In genomic region chr7:93921607-93922446, GRCh38 we compare ENCODE assay signal across 1 cellular context.
A peak's percentile ranks its signal among the peaks of the same experiment; 100 is the strongest.
TF ChIP-seq lines count a peak whose summit lies in the region.

TSS of gene GNG11 (plus strand) at chr7:93921735. CDS start at chr7:93922138, 403 bp downstream.

TF ChIP-seq in HEK293, 187 proteins besides CTCF, POLR2A, EP300 and RAD21 (continued from another document):
- no peak for TF ChIP-seq ZNF645 (tag by site-specific recombination; IDR thresholded peaks at IDR 0.05)
- no peak for TF ChIP-seq ZNF138 (tag by site-specific recombination; IDR thresholded peaks at IDR 0.05; ENCODE audit: borderline replicate concordance)
- TF ChIP-seq KLF16 (tag by site-specific recombination; IDR thresholded peaks at IDR 0.05): peak; percentile 58; the same call in 1 of the 2 replicates
- TF ChIP-seq ZNF157 (tag by site-specific recombination; IDR thresholded peaks at IDR 0.05): no peak
- TF ChIP-seq ZNF449 (tag by site-specific recombination; IDR thresholded peaks at IDR 0.05): peak; percentile 74
- TF ChIP-seq ZIC2 (tag by site-specific recombination; IDR thresholded peaks at IDR 0.05): peak; percentile 97
- peak; percentile 44 for TF ChIP-seq ZBTB11 (tag by site-specific recombination; conservative IDR thresholded peaks at IDR 0.05; ENCODE audit: low read depth)
- TF ChIP-seq ZNF529 (tag by site-specific recombination; IDR thresholded peaks at IDR 0.05; ENCODE audit: insufficient replicate concordance): no peak
